ENCODE assay signal across 1 cellular context in the genomic region with DNA sequence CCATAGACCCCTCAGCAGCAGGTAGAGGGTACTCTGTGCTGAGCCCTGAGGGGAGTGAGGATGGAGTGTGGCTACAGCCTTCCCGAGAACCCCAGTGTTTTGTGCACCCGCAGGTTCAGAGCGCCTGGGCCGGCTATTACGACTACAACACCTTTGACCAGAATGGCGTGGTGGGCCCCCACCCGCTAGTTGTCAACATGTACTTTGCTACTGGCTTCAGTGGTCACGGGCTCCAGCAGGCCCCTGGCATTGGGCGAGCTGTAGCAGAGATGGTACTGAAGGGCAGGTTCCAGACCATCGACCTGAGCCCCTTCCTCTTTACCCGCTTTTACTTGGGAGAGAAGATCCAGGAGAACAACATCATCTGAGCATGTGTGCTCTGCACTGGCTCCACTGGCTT.
TF ChIP-seq lines count a peak whose summit lies in the region.

No MANE protein-coding gene starts in this region.

TF ChIP-seq in HepG2, 621 proteins besides CTCF, POLR2A, EP300 and RAD21 (continued from another document and continues in another):
- TF ChIP-seq SUZ12 (IDR thresholded peaks at IDR 0.05; ENCODE audit: low read depth, low read length) (no peak), GABPA (IDR thresholded peaks at IDR 0.05; ENCODE audit: low read depth, low read length) (no peak), GABPA (CRISPR knock-in tag; IDR thresholded peaks at IDR 0.05; ENCODE audit: low read depth) (no peak), ZNF317 (CRISPR knock-in tag; IDR thresholded peaks at IDR 0.05) (no peak), ZNF570 (CRISPR knock-in tag; IDR thresholded peaks at IDR 0.05; ENCODE audit: borderline replicate concordance) (no peak), ZMAT3 (CRISPR knock-in tag; conservative IDR thresholded peaks at IDR 0.05) (no peak), ZNF850 (CRISPR knock-in tag; conservative IDR thresholded peaks at IDR 0.05) (no peak), ZNF598 (CRISPR knock-in tag; IDR thresholded peaks at IDR 0.05; ENCODE audit: borderline replicate concordance) (no peak), ZNF530 (CRISPR knock-in tag; IDR thresholded peaks at IDR 0.05; ENCODE audit: low read depth) (no peak), MXD4 (CRISPR knock-in tag; IDR thresholded peaks at IDR 0.05) (no peak), KDM5B (CRISPR knock-in tag; IDR thresholded peaks at IDR 0.05; ENCODE audit: borderline replicate concordance) (0 out of 2 replicates have a peak, but pooled peaks have one; percentile 25), ZNF749 (CRISPR knock-in tag; IDR thresholded peaks at IDR 0.05; ENCODE audit: borderline replicate concordance) (no peak), ZFX (CRISPR knock-in tag; IDR thresholded peaks at IDR 0.05; ENCODE audit: low read depth) (0 out of 2 replicates have a peak, but pooled peaks have one; percentile 9), NFE2 (CRISPR knock-in tag; IDR thresholded peaks at IDR 0.05) (no peak), ZMYM4 (CRISPR knock-in tag; IDR thresholded peaks at IDR 0.05) (peak; percentile 55), SNAPC2 (CRISPR knock-in tag; IDR thresholded peaks at IDR 0.05) (no peak), ZNF451 (CRISPR knock-in tag; IDR thresholded peaks at IDR 0.05) (no peak), ZNF790 (CRISPR knock-in tag; IDR thresholded peaks at IDR 0.05; ENCODE audit: borderline replicate concordance) (no peak), NONO (IDR thresholded peaks at IDR 0.05) (no peak), NONO (CRISPR knock-in tag; conservative IDR thresholded peaks at IDR 0.05) (no peak), HDAC1 (CRISPR knock-in tag; IDR thresholded peaks at IDR 0.05) (no peak), SALL2 (CRISPR knock-in tag; IDR thresholded peaks at IDR 0.05) (no peak), PITX1 (CRISPR knock-in tag; IDR thresholded peaks at IDR 0.05) (no peak), ARID2 (CRISPR knock-in tag; IDR thresholded peaks at IDR 0.05; ENCODE audit: borderline replicate concordance) (no peak), PCBP1 (IDR thresholded peaks at IDR 0.05; ENCODE audit: borderline replicate concordance, low read depth, low read length) (no peak), SP5 (CRISPR knock-in tag; IDR thresholded peaks at IDR 0.05; ENCODE audit: borderline replicate concordance, low read depth) (no peak), ZC3H4 (CRISPR knock-in tag; IDR thresholded peaks at IDR 0.05; ENCODE audit: borderline replicate concordance) (no peak), SP140L (CRISPR knock-in tag; IDR thresholded peaks at IDR 0.05; ENCODE audit: borderline replicate concordance) (no peak), POLR2AphosphoS2 (IDR thresholded peaks at IDR 0.05; ENCODE audit: low read depth, low read length) (no peak), ZNF761 (CRISPR knock-in tag; conservative IDR thresholded peaks at IDR 0.05) (no peak), ZNF136 (CRISPR knock-in tag; IDR thresholded peaks at IDR 0.05; ENCODE audit: low read depth) (no peak), GLI4 (CRISPR knock-in tag; IDR thresholded peaks at IDR 0.05; ENCODE audit: borderline replicate concordance) (no peak), ZNF256 (CRISPR knock-in tag; conservative IDR thresholded peaks at IDR 0.05) (no peak), ZNF101 (CRISPR knock-in tag; IDR thresholded peaks at IDR 0.05; ENCODE audit: borderline replicate concordance, low read depth) (no peak), SMARCC2 (IDR thresholded peaks at IDR 0.05) (no peak), RFX3 (CRISPR knock-in tag; IDR thresholded peaks at IDR 0.05) (no peak), ZNF264 (CRISPR knock-in tag; IDR thresholded peaks at IDR 0.05) (no peak), NKX3-1 (CRISPR knock-in tag; IDR thresholded peaks at IDR 0.05) (no peak), ZBTB38 (CRISPR knock-in tag; IDR thresholded peaks at IDR 0.05) (peak; percentile 99), ZNF670 (CRISPR knock-in tag; IDR thresholded peaks at IDR 0.05; ENCODE audit: borderline replicate concordance) (no peak), ZSCAN29 (CRISPR knock-in tag; conservative IDR thresholded peaks at IDR 0.05) (no peak), ZNF776 (CRISPR knock-in tag; IDR thresholded peaks at IDR 0.05) (no peak), ZMYM2 (CRISPR knock-in tag; IDR thresholded peaks at IDR 0.05) (no peak), NCOA1 (CRISPR knock-in tag; IDR thresholded peaks at IDR 0.05) (no peak), ZFP90 (CRISPR knock-in tag; IDR thresholded peaks at IDR 0.05; ENCODE audit: borderline replicate concordance) (no peak), GPN1 (CRISPR knock-in tag; IDR thresholded peaks at IDR 0.05; ENCODE audit: borderline replicate concordance) (no peak), ASH2L (IDR thresholded peaks at IDR 0.05; ENCODE audit: insufficient read length, low read depth, low read length) (no peak), ZNF607 (CRISPR knock-in tag; IDR thresholded peaks at IDR 0.05; ENCODE audit: borderline replicate concordance) (no peak), U2AF2 (IDR thresholded peaks at IDR 0.05; ENCODE audit: low read depth, low read length) (no peak)
- TF ChIP-seq, protein P1, sequence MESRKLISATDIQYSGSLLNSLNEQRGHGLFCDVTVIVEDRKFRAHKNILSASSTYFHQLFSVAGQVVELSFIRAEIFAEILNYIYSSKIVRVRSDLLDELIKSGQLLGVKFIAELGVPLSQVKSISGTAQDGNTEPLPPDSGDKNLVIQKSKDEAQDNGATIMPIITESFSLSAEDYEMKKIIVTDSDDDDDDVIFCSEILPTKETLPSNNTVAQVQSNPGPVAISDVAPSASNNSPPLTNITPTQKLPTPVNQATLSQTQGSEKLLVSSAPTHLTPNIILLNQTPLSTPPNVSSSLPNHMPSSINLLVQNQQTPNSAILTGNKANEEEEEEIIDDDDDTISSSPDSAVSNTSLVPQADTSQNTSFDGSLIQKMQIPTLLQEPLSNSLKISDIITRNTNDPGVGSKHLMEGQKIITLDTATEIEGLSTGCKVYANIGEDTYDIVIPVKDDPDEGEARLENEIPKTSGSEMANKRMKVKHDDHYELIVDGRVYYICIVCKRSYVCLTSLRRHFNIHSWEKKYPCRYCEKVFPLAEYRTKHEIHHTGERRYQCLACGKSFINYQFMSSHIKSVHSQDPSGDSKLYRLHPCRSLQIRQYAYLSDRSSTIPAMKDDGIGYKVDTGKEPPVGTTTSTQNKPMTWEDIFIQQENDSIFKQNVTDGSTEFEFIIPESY (CRISPR knock-in tag; IDR thresholded peaks at IDR 0.05), result peak; percentile 97
- TF ChIP-seq, protein P2, sequence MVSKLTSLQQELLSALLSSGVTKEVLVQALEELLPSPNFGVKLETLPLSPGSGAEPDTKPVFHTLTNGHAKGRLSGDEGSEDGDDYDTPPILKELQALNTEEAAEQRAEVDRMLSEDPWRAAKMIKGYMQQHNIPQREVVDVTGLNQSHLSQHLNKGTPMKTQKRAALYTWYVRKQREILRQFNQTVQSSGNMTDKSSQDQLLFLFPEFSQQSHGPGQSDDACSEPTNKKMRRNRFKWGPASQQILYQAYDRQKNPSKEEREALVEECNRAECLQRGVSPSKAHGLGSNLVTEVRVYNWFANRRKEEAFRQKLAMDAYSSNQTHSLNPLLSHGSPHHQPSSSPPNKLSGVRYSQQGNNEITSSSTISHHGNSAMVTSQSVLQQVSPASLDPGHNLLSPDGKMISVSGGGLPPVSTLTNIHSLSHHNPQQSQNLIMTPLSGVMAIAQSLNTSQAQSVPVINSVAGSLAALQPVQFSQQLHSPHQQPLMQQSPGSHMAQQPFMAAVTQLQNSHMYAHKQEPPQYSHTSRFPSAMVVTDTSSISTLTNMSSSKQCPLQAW (CRISPR knock-in tag; IDR thresholded peaks at IDR 0.05), result 0 out of 2 replicates have a peak, but pooled peaks have one; percentile 29
- TF ChIP-seq, protein P3, sequence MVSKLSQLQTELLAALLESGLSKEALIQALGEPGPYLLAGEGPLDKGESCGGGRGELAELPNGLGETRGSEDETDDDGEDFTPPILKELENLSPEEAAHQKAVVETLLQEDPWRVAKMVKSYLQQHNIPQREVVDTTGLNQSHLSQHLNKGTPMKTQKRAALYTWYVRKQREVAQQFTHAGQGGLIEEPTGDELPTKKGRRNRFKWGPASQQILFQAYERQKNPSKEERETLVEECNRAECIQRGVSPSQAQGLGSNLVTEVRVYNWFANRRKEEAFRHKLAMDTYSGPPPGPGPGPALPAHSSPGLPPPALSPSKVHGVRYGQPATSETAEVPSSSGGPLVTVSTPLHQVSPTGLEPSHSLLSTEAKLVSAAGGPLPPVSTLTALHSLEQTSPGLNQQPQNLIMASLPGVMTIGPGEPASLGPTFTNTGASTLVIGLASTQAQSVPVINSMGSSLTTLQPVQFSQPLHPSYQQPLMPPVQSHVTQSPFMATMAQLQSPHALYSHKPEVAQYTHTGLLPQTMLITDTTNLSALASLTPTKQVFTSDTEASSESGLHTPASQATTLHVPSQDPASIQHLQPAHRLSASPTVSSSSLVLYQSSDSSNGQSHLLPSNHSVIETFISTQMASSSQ (IDR thresholded peaks at IDR 0.05; ENCODE audit: low read depth), result no peak
- TF ChIP-seq, protein P3 (CRISPR knock-in tag; IDR thresholded peaks at IDR 0.05; ENCODE audit: borderline replicate concordance), result no peak
- TF ChIP-seq, protein P4, sequence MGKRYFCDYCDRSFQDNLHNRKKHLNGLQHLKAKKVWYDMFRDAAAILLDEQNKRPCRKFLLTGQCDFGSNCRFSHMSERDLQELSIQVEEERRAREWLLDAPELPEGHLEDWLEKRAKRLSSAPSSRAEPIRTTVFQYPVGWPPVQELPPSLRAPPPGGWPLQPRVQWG (CRISPR knock-in tag; IDR thresholded peaks at IDR 0.05; ENCODE audit: borderline replicate concordance, low read depth), result no peak
- TF ChIP-seq, protein P5, sequence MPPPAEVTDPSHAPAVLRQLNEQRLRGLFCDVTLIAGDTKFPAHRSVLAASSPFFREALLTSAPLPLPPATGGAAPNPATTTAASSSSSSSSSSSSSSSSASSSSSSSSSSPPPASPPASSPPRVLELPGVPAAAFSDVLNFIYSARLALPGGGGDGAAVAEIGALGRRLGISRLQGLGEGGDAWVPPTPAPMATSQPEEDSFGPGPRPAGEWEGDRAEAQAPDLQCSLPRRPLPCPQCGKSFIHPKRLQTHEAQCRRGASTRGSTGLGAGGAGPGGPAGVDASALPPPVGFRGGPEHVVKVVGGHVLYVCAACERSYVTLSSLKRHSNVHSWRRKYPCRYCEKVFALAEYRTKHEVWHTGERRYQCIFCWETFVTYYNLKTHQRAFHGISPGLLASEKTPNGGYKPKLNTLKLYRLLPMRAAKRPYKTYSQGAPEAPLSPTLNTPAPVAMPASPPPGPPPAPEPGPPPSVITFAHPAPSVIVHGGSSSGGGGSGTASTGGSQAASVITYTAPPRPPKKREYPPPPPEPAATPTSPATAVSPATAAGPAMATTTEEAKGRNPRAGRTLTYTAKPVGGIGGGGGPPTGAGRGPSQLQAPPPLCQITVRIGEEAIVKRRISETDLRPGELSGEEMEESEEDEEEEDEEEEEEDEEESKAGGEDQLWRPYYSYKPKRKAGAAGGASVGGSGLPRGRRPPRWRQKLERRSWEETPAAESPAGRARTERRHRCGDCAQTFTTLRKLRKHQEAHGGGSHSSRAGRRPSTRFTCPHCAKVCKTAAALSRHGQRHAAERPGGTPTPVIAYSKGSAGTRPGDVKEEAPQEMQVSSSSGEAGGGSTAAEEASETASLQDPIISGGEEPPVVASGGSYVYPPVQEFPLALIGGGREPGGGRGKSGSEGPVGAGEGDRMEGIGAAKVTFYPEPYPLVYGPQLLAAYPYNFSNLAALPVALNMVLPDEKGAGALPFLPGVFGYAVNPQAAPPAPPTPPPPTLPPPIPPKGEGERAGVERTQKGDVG (CRISPR knock-in tag; IDR thresholded peaks at IDR 0.05; ENCODE audit: borderline replicate concordance), result peak; percentile 50; the same call in 1 of the 2 replicates
- TF ChIP-seq, protein P6, sequence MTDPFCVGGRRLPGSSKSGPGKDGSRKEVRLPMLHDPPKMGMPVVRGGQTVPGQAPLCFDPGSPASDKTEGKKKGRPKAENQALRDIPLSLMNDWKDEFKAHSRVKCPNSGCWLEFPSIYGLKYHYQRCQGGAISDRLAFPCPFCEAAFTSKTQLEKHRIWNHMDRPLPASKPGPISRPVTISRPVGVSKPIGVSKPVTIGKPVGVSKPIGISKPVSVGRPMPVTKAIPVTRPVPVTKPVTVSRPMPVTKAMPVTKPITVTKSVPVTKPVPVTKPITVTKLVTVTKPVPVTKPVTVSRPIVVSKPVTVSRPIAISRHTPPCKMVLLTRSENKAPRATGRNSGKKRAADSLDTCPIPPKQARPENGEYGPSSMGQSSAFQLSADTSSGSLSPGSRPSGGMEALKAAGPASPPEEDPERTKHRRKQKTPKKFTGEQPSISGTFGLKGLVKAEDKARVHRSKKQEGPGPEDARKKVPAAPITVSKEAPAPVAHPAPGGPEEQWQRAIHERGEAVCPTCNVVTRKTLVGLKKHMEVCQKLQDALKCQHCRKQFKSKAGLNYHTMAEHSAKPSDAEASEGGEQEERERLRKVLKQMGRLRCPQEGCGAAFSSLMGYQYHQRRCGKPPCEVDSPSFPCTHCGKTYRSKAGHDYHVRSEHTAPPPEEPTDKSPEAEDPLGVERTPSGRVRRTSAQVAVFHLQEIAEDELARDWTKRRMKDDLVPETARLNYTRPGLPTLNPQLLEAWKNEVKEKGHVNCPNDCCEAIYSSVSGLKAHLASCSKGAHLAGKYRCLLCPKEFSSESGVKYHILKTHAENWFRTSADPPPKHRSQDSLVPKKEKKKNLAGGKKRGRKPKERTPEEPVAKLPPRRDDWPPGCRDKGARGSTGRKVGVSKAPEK (CRISPR knock-in tag; IDR thresholded peaks at IDR 0.05; ENCODE audit: borderline replicate concordance), result no peak
- TF ChIP-seq, protein P7, sequence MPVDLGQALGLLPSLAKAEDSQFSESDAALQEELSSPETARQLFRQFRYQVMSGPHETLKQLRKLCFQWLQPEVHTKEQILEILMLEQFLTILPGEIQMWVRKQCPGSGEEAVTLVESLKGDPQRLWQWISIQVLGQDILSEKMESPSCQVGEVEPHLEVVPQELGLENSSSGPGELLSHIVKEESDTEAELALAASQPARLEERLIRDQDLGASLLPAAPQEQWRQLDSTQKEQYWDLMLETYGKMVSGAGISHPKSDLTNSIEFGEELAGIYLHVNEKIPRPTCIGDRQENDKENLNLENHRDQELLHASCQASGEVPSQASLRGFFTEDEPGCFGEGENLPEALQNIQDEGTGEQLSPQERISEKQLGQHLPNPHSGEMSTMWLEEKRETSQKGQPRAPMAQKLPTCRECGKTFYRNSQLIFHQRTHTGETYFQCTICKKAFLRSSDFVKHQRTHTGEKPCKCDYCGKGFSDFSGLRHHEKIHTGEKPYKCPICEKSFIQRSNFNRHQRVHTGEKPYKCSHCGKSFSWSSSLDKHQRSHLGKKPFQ (CRISPR knock-in tag; IDR thresholded peaks at IDR 0.05; ENCODE audit: insufficient replicate concordance), result no peak
